In genomic region chr4:173240696-173241095, GRCh38 we compare ENCODE assay signal across 1 cellular context.
TF ChIP-seq lines count a peak whose summit lies in the region.

No MANE protein-coding gene starts in this region.

TF ChIP-seq in GM23338, 12 proteins besides CTCF, POLR2A, EP300 and RAD21 (continued from another document):
- TF ChIP-seq, protein P1, sequence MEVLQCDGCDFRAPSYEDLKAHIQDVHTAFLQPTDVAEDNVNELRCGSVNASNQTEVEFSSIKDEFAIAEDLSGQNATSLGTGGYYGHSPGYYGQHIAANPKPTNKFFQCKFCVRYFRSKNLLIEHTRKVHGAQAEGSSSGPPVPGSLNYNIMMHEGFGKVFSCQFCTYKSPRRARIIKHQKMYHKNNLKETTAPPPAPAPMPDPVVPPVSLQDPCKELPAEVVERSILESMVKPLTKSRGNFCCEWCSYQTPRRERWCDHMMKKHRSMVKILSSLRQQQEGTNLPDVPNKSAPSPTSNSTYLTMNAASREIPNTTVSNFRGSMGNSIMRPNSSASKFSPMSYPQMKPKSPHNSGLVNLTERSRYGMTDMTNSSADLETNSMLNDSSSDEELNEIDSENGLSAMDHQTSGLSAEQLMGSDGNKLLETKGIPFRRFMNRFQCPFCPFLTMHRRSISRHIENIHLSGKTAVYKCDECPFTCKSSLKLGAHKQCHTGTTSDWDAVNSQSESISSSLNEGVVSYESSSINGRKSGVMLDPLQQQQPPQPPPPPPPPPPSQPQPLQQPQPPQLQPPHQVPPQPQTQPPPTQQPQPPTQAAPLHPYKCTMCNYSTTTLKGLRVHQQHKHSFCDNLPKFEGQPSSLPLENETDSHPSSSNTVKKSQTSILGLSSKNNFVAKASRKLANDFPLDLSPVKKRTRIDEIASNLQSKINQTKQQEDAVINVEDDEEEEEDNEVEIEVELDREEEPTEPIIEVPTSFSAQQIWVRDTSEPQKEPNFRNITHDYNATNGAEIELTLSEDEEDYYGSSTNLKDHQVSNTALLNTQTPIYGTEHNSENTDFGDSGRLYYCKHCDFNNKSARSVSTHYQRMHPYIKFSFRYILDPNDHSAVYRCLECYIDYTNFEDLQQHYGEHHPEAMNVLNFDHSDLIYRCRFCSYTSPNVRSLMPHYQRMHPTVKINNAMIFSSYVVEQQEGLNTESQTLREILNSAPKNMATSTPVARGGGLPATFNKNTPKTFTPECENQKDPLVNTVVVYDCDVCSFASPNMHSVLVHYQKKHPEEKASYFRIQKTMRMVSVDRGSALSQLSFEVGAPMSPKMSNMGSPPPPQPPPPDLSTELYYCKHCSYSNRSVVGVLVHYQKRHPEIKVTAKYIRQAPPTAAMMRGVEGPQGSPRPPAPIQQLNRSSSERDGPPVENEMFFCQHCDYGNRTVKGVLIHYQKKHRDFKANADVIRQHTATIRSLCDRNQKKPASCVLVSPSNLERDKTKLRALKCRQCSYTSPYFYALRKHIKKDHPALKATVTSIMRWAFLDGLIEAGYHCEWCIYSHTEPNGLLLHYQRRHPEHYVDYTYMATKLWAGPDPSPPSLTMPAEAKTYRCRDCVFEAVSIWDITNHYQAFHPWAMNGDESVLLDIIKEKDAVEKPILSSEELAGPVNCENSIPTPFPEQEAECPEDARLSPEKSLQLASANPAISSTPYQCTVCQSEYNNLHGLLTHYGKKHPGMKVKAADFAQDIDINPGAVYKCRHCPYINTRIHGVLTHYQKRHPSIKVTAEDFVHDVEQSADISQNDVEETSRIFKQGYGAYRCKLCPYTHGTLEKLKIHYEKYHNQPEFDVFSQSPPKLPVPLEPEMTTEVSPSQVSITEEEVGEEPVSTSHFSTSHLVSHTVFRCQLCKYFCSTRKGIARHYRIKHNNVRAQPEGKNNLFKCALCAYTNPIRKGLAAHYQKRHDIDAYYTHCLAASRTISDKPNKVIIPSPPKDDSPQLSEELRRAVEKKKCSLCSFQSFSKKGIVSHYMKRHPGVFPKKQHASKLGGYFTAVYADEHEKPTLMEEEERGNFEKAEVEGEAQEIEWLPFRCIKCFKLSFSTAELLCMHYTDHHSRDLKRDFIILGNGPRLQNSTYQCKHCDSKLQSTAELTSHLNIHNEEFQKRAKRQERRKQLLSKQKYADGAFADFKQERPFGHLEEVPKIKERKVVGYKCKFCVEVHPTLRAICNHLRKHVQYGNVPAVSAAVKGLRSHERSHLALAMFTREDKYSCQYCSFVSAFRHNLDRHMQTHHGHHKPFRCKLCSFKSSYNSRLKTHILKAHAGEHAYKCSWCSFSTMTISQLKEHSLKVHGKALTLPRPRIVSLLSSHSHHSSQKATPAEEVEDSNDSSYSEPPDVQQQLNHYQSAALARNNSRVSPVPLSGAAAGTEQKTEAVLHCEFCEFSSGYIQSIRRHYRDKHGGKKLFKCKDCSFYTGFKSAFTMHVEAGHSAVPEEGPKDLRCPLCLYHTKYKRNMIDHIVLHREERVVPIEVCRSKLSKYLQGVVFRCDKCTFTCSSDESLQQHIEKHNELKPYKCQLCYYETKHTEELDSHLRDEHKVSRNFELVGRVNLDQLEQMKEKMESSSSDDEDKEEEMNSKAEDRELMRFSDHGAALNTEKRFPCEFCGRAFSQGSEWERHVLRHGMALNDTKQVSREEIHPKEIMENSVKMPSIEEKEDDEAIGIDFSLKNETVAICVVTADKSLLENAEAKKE (CRISPR knock-in tag; IDR thresholded peaks at IDR 0.05): no peak
- TF ChIP-seq ZNF331 (CRISPR knock-in tag; IDR thresholded peaks at IDR 0.05; ENCODE audit: low read depth): no peak
- no peak for TF ChIP-seq ZNF114 (CRISPR knock-in tag; IDR thresholded peaks at IDR 0.05)
- TF ChIP-seq CREB1 (CRISPR knock-in tag; IDR thresholded peaks at IDR 0.05; ENCODE audit: low read depth): no peak
- TF ChIP-seq NANOG (IDR thresholded peaks at IDR 0.05; ENCODE audit: borderline replicate concordance): no peak
- no peak for TF ChIP-seq EZH2 (IDR thresholded peaks at IDR 0.05; ENCODE audit: low read depth, unreplicated experiment)
- no peak for TF ChIP-seq JUNB (IDR thresholded peaks at IDR 0.05; ENCODE audit: unreplicated experiment)
- TF ChIP-seq POLR2AphosphoS5 (IDR thresholded peaks at IDR 0.05; ENCODE audit: low read depth): no peak
- no peak for TF ChIP-seq EZH2phosphoT487 (IDR thresholded peaks at IDR 0.05; ENCODE audit: unreplicated experiment)
- no peak for TF ChIP-seq ETS1 (IDR thresholded peaks at IDR 0.05)
